9 cellular contexts compared by ENCODE assay signal in the genomic region with DNA sequence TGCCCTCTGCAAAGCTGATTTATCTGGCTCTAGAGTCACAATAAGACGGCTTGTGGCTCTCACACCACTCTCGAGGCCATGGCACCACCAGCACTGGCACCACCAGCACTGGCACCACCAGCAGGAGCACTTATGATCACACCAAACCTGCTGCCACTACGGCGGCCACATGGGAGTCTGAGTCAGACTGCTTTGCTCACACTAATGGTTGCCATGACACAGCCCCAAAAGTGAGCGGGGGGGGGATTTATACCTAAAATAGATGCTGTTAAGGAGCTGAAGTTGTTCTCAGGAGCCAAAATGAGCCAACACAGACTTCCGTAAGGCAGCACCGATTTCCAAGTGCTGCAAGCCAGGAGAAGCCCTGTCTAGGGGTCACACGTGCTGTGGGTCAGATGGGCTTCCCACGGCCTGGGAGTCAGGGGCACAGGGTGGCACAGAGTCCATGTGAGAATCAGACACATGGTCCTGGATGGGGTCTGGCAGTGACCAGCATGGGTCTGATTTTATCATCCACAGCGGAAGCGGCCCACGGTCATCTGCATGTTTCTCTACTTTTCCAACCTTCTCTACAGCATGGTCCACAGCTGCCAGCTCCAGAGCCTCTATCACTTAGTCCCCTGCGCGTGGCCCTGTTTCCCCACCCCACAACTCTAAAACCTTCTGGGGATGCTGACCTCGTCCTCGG. TPM values are rescaled to one million over a fixed set of nuclear protein-coding genes. Genes with fewer than 3 reads are reported as not detected.
DNase-seq lines count a peak whose midpoint lies in the region; ATAC-seq and TF ChIP-seq lines count a peak whose summit lies in the region.
"Had no signal": no experiment of that assay in that cellular context is flagged by ENCODE, and none has a peak within 500 bp of the region (broad histone marks: within the 10 kb centered on the region; RNA-seq: fewer than 3 reads in every experiment).

No MANE protein-coding gene starts in this region.

- H3K27ac ChIP-seq in cardiac muscle cell, result peak overlapping the region; percentile 82
- H3K27ac ChIP-seq in vagina, result no peak overlapping the region

- H3K4me1 ChIP-seq in cardiac muscle cell (ENCODE audit: low read depth) (peaks cover 33% of the 10 kb centered on the region), vagina (peaks cover 27% of the 10 kb centered on the region)

- TF ChIP-seq CTCF in cardiac muscle cell (IDR thresholded peaks at IDR 0.05; ENCODE audit: low read depth, low read length), result no peak
- TF ChIP-seq CTCF in vagina (IDR thresholded peaks at IDR 0.05), result no peak

- TF ChIP-seq POLR2A in vagina (IDR thresholded peaks at IDR 0.05), result no peak

- intact Hi-C loops in vagina (cut with DNase I), result no loop called here

- no peak for ATAC-seq in HG03460 (IDR thresholded peaks at IDR 0.05; ENCODE audit: unreplicated experiment)

- H3K27me3 ChIP-seq in cardiac muscle cell (no peaks in the 10 kb centered on the region), vagina (no peaks in the 10 kb centered on the region)

- H3K4me3 ChIP-seq in cardiac muscle cell (no peak overlapping the region), vagina (no peak overlapping the region)

- H3K36me3 ChIP-seq in cardiac muscle cell (no peaks in the 10 kb centered on the region), vagina (no peaks in the 10 kb centered on the region)

- DNase-seq in ELR (ENCODE audit: low read depth), result peak; percentile 27
- DNase-seq in activated CD8-positive, alpha-beta memory T cell treated with anti-CD3 and anti-CD28 coated beads, Interleukin-2, amount 50 U/mL, for 48 hours, result peak; percentile 62
- DNase-seq in cardiac muscle cell (ENCODE audit: low read depth in 1 of 2, low spot score in 1 of 2), result peak; percentile 49 to 53
- peak; percentile 43 for DNase-seq in stimulated activated CD4-positive, alpha-beta T cell treated with anti-CD3 and anti-CD28 coated beads, Interleukin-4, amount 100 ng/mL, for 1 hour
- no peak for DNase-seq in SHP77 treated with DMSO at 0.1 percent for 48 hours (lab: John Stamatoyannopoulos, UW)
- DNase-seq in GF-D8 (lab: John Stamatoyannopoulos, UW), result no peak
- no peak for DNase-seq in vagina (ENCODE audit: extremely low spot score in 2 of 2)
- DNase-seq: NCI-H187 had no signal

- H3K9me3 ChIP-seq in cardiac muscle cell (ENCODE audit: low read depth) (no peaks in the 10 kb centered on the region), vagina (no peaks in the 10 kb centered on the region)

RNA-seq across cellular contexts. Expression of gene DNMT3A, which starts 16.7 kb away (rescaled TPM):
- total RNA-seq in cardiac muscle cell (90.6 and 116 TPM in 2 replicates), vagina (28.0 TPM)
- 52.9 and 65.4 TPM in 2 replicates for polyA plus RNA-seq in cardiac muscle cell

Comparison
In these comparisons a context has a peak if more than half of its experiments do, and no peak if none do; other contexts are left out.
1. DNase-seq: peak in ELR (single experiment), activated CD8-positive, alpha-beta memory T cell treated with anti-CD3 and anti-CD28 coated beads, Interleukin-2, amount 50 U/mL, for 48 hours (single experiment), cardiac muscle cell (2 of 2) and stimulated activated CD4-positive, alpha-beta T cell treated with anti-CD3 and anti-CD28 coated beads, Interleukin-4, amount 100 ng/mL, for 1 hour (single experiment); none in SHP77 treated with DMSO at 0.1 percent for 48 hours (single experiment), GF-D8 (single experiment) and vagina (0 of 2).